In genomic region chr5:143968071-143968878, GRCh38 we compare ENCODE assay signal across 9 cellular contexts.
DNase-seq lines count a peak whose midpoint lies in the region; ATAC-seq and TF ChIP-seq lines count a peak whose summit lies in the region.
"Had no signal": no experiment of that assay in that cellular context is flagged by ENCODE, and none has a peak within 500 bp of the region (broad histone marks: within the 10 kb centered on the region; RNA-seq: fewer than 3 reads in every experiment).

No MANE protein-coding gene starts in this region.

- peak; percentile 81 for TF ChIP-seq RAD21 in neural cell (conservative IDR thresholded peaks at IDR 0.05)

- H3K27me3 ChIP-seq in neural cell (ENCODE audit: insufficient read depth, low read depth, low read length) = no peaks in the 10 kb centered on the region

- no peaks in the 10 kb centered on the region for H3F3A ChIP-seq in neural cell (ENCODE audit: insufficient read depth, low read length, poor library complexity, severe bottlenecking)

- peaks cover 16% of the 10 kb centered on the region for H3K27me3 Mint-ChIP-seq in activated naive CD4-positive, alpha-beta T cell treated with anti-CD3 and anti-CD28 coated beads for 36 hours (ENCODE audit: low read depth)

- TF ChIP-seq EP300 in neural cell (conservative IDR thresholded peaks at IDR 0.05; ENCODE audit: poor library complexity, severe bottlenecking) = no peak

- peak; percentile 75 for TF ChIP-seq CTCF in neural cell (IDR thresholded peaks at IDR 0.05; ENCODE audit: poor library complexity, severe bottlenecking)

- no peaks in the 10 kb centered on the region for H3K79me2 ChIP-seq in neural cell (replicated peaks; ENCODE audit: insufficient read depth, low read length)

- H4K20me1 ChIP-seq in neural cell (ENCODE audit: insufficient read depth) = no peaks in the 10 kb centered on the region

- H3K27ac Mint-ChIP-seq in activated naive CD4-positive, alpha-beta T cell treated with anti-CD3 and anti-CD28 coated beads for 36 hours = no peak overlapping the region
- H3K27ac Mint-ChIP-seq: activated naive CD8-positive, alpha-beta T cell treated with anti-CD3 and anti-CD28 coated beads, Interleukin-2, amount 10 ng/mL, durations not matched to agents 7 days and 5 days had no signal

- no peaks in the 10 kb centered on the region for H3K9me3 Mint-ChIP-seq in activated naive CD4-positive, alpha-beta T cell treated with anti-CD3 and anti-CD28 coated beads for 36 hours
- H3K9me3 Mint-ChIP-seq: activated naive CD8-positive, alpha-beta T cell treated with anti-CD3 and anti-CD28 coated beads, Interleukin-2, amount 10 ng/mL, durations not matched to agents 7 days and 5 days had no signal

- ATAC-seq in HG02759 (IDR thresholded peaks at IDR 0.05; ENCODE audit: unreplicated experiment) (peak; percentile 70), GM18520 (IDR thresholded peaks at IDR 0.05; ENCODE audit: unreplicated experiment) (no peak)

- CTCF ChIA-PET in activated naive CD4-positive, alpha-beta T cell treated with anti-CD3 and anti-CD28 coated beads for 36 hours (lab: Charles Lee) = interaction anchor here (0.6 to 1.4 kb wide), 23 partner anchors 9 to 1220 kb away, joined by 3 to 11 read pairs (median 3); no protein-coding TSS in a partner anchor

- no peak overlapping the region for H3K9ac ChIP-seq in neural cell (ENCODE audit: low read length)

- no peaks in the 10 kb centered on the region for H3K36me3 ChIP-seq in neural cell (ENCODE audit: insufficient read depth, low read length)

- no peaks in the 10 kb centered on the region for H3K4me1 Mint-ChIP-seq in activated naive CD4-positive, alpha-beta T cell treated with anti-CD3 and anti-CD28 coated beads for 36 hours (ENCODE audit: low read depth)

- no peak overlapping the region for H2AFZ ChIP-seq in neural cell (ENCODE audit: low read depth, low read length)

- no peaks in the 10 kb centered on the region for H3K9me2 ChIP-seq in neural cell (ENCODE audit: insufficient read depth, low read length)

- H3K4me3 ChIP-seq in neural cell (ENCODE audit: low read length) = no peak overlapping the region

- peak; percentile 6 for DNase-seq in activated naive CD4-positive, alpha-beta T cell treated with anti-CD3 and anti-CD28 coated beads for 36 hours
- no peak for DNase-seq in activated naive CD4-positive, alpha-beta T cell treated with anti-CD3 and anti-CD28 coated beads, Interleukin-2, amount 50 U/mL, for 16 hours
- DNase-seq in NCI-H226 = peak; percentile 43
- DNase-seq in dermis blood vessel endothelial cell = peak; percentile 58
- no peak for DNase-seq in activated T-cell treated with anti-CD3 and anti-CD28 coated beads for 4 hours
- DNase-seq: activated naive CD8-positive, alpha-beta T cell treated with anti-CD3 and anti-CD28 coated beads, Interleukin-2, amount 10 ng/mL, durations not matched to agents 7 days and 5 days had no signal

- no peak overlapping the region for H3K4me2 ChIP-seq in neural cell (ENCODE audit: low read length)

- H3K36me3 Mint-ChIP-seq in activated naive CD4-positive, alpha-beta T cell treated with anti-CD3 and anti-CD28 coated beads for 36 hours (ENCODE audit: low read depth) = no peaks in the 10 kb centered on the region
- H3K36me3 Mint-ChIP-seq: activated naive CD8-positive, alpha-beta T cell treated with anti-CD3 and anti-CD28 coated beads, Interleukin-2, amount 10 ng/mL, durations not matched to agents 7 days and 5 days had no signal

- H3K4me3 Mint-ChIP-seq in activated naive CD4-positive, alpha-beta T cell treated with anti-CD3 and anti-CD28 coated beads for 36 hours = no peak overlapping the region
- H3K4me3 Mint-ChIP-seq: activated naive CD8-positive, alpha-beta T cell treated with anti-CD3 and anti-CD28 coated beads, Interleukin-2, amount 10 ng/mL, durations not matched to agents 7 days and 5 days had no signal

- intact Hi-C loops in activated naive CD4-positive, alpha-beta T cell treated with anti-CD3 and anti-CD28 coated beads for 36 hours (cut with micrococcal nuclease) = loop anchor here (2.0 to 10.0 kb wide), 6 partner anchors 143 to 1253 kb away; no protein-coding TSS in a partner anchor

- no peaks in the 10 kb centered on the region for H3K9me3 ChIP-seq in neural cell (ENCODE audit: low read length)

- no peak overlapping the region for H3K27ac ChIP-seq in neural cell (ENCODE audit: low read length)

TF ChIP-seq in neural cell, 6 proteins besides CTCF, POLR2A, EP300 and RAD21:
- TF ChIP-seq MXI1 (conservative IDR thresholded peaks at IDR 0.05; ENCODE audit: poor library complexity, severe bottlenecking) (no peak), SMC3 (conservative IDR thresholded peaks at IDR 0.05; ENCODE audit: poor library complexity) (peak; percentile 81)

Comparison
In these comparisons a context has a peak if more than half of its experiments do, and no peak if none do; other contexts are left out.
1. DNase-seq: peak in activated naive CD4-positive, alpha-beta T cell treated with anti-CD3 and anti-CD28 coated beads for 36 hours (single experiment), NCI-H226 (single experiment) and dermis blood vessel endothelial cell (single experiment); none in activated naive CD4-positive, alpha-beta T cell treated with anti-CD3 and anti-CD28 coated beads, Interleukin-2, amount 50 U/mL, for 16 hours (single experiment) and activated T-cell treated with anti-CD3 and anti-CD28 coated beads for 4 hours (single experiment).